In genomic region chr1:227919916-227920315, GRCh38 we compare ENCODE assay signal across 20 cellular contexts. TPM values are rescaled to one million over a fixed set of nuclear protein-coding genes. Genes with fewer than 3 reads are reported as not detected.
DNase-seq lines count a peak whose midpoint lies in the region; ATAC-seq and TF ChIP-seq lines count a peak whose summit lies in the region.
"Had no signal": no experiment of that assay in that cellular context is flagged by ENCODE, and none has a peak within 500 bp of the region (broad histone marks: within the 10 kb centered on the region; RNA-seq: fewer than 3 reads in every experiment).

No MANE protein-coding gene starts in this region.

- no peaks in the 10 kb centered on the region for H3K9me3 Mint-ChIP-seq in WTC11
- H3K9me3 Mint-ChIP-seq: activated naive CD4-positive, alpha-beta T cell treated with anti-CD3 and anti-CD28 coated beads for 36 hours; natural killer cell treated with Interleukin-12 subunit alpha and Interleukin-12 subunit beta and Interleukin-15 and Interleukin-18, amount 100 ng/mL, for 72 hours had no signal

- H3F3A ChIP-seq in SK-N-SH (replicated peaks; ENCODE audit: insufficient read depth) (no peaks in the 10 kb centered on the region), smooth muscle cell (ENCODE audit: low read depth) (no peaks in the 10 kb centered on the region)

- H3K9me3 ChIP-seq in SK-N-SH (no peaks in the 10 kb centered on the region), smooth muscle cell (replicated peaks; ENCODE audit: low read depth) (no peaks in the 10 kb centered on the region), gastrocnemius medialis (no peaks in the 10 kb centered on the region)
- no peaks in the 10 kb centered on the region for H3K9me3 ChIP-seq in effector memory CD4-positive, alpha-beta T cell (ENCODE audit: control insufficient read depth, low read length)
- H3K9me3 ChIP-seq: sigmoid colon, tibial artery had no signal

- H3K4me3 ChIP-seq in SK-N-SH (ENCODE audit: low read depth in 2 of 2, low read length in 1 of 2) (no peak overlapping the region), smooth muscle cell (no peak overlapping the region), gastrocnemius medialis (no peak overlapping the region)
- no peak overlapping the region for H3K4me3 ChIP-seq in effector memory CD4-positive, alpha-beta T cell (ENCODE audit: insufficient read depth, low read depth, low read length, poor library complexity, severe bottlenecking)
- H3K4me3 ChIP-seq: GM23248, sigmoid colon, tibial artery had no signal

- POLR2A ChIA-PET in SK-N-SH (lab: Yijun Ruan, JAX) (no interaction called here), WTC11 (lab: Charles Lee) (no interaction called here)

- TF ChIP-seq RAD21 in SK-N-SH (IDR thresholded peaks at IDR 0.05; ENCODE audit: low read length) = no peak; the same call in 1 of the 2 replicates

- no peaks in the 10 kb centered on the region for H3K36me3 Mint-ChIP-seq in WTC11
- H3K36me3 Mint-ChIP-seq: natural killer cell treated with Interleukin-12 subunit alpha and Interleukin-12 subunit beta and Interleukin-15 and Interleukin-18, amount 100 ng/mL, for 72 hours had no signal

- TF ChIP-seq CTCF in SK-N-SH (IDR thresholded peaks at IDR 0.05) = no peak
- TF ChIP-seq CTCF in WTC11 (IDR thresholded peaks at IDR 0.05) = no peak
- no peak for TF ChIP-seq CTCF in smooth muscle cell (IDR thresholded peaks at IDR 0.05; ENCODE audit: borderline replicate concordance, insufficient read depth, poor library complexity, severe bottlenecking)
- no peak for TF ChIP-seq CTCF in gastrocnemius medialis (IDR thresholded peaks at IDR 0.05 in 4 of 5, conservative IDR thresholded peaks at IDR 0.05 in 1 of 5)

- DNase-seq in SK-N-SH = peak; percentile 87
- peak; percentile 52 for DNase-seq in WTC11 (ENCODE audit: low spot score)
- peak; percentile 25 for DNase-seq in inferior parietal cortex (ENCODE audit: extremely low spot score)
- DNase-seq in smooth muscle cell (lab: John Stamatoyannopoulos, UW; ENCODE audit: unreplicated experiment) = no peak
- DNase-seq in NCI-H1105 treated with DMSO at 0.1 percent for 48 hours (lab: John Stamatoyannopoulos, UW) = no peak
- no peak for DNase-seq in gastrocnemius medialis
- no peak for DNase-seq in effector memory CD4-positive, alpha-beta T cell
- DNase-seq: activated naive CD4-positive, alpha-beta T cell treated with anti-CD3 and anti-CD28 coated beads for 36 hours; GM23248; mammary epithelial cell; NCI-H187; NCI-H526; sigmoid colon; stimulated activated CD4-positive, alpha-beta T cell treated with anti-CD3 and anti-CD28 coated beads, Interleukin-4, amount 100 ng/mL, for 4 hours; tibial artery had no signal

- CTCF ChIA-PET in SK-N-SH (lab: Yijun Ruan, JAX) (interaction anchor here (1.4 kb wide), 1 partner anchor 13 kb away, joined by 3 read pairs; no protein-coding TSS in a partner anchor), WTC11 (lab: Charles Lee) (interaction anchor here (1.0 to 1.5 kb wide), 5 partner anchors 22 to 131 kb away, joined by 3 to 10 read pairs (median 4); partner anchors contain the start of gene WNT9A)

- ATAC-seq in SK-N-SH treated with all-trans-retinoic acid at 6 μM for 48 hours (no peak), WTC11 (peak; percentile 74), gastrocnemius medialis (no peak)
- ATAC-seq: natural killer cell treated with Interleukin-12 subunit alpha and Interleukin-12 subunit beta and Interleukin-15 and Interleukin-18, amount 100 ng/mL, for 72 hours; Panc1 had no signal

- H4K20me1 ChIP-seq in SK-N-SH (ENCODE audit: insufficient read depth) = no peaks in the 10 kb centered on the region
- H4K20me1 ChIP-seq in smooth muscle cell (ENCODE audit: low read depth) = no peaks in the 10 kb centered on the region

- H3K9ac ChIP-seq in SK-N-SH (no peak overlapping the region), smooth muscle cell (ENCODE audit: low read depth) (no peak overlapping the region)
- H3K9ac ChIP-seq: GM23248 had no signal

- H3K27me3 Mint-ChIP-seq in WTC11 (ENCODE audit: low read depth) = no peaks in the 10 kb centered on the region

- H3K4me1 ChIP-seq in SK-N-SH (ENCODE audit: control insufficient read depth in 1 of 2, insufficient read depth in 2 of 2, low read depth in 1 of 2, low read length in 1 of 2) (peaks cover 0 to 11% of the 10 kb centered on the region in 2 experiments; a peak in 1 of 4 replicates), smooth muscle cell (ENCODE audit: low read depth) (peaks cover 23% of the 10 kb centered on the region), gastrocnemius medialis (no peaks in the 10 kb centered on the region)
- H3K4me1 ChIP-seq in effector memory CD4-positive, alpha-beta T cell (ENCODE audit: control insufficient read depth, insufficient read depth, low read length, poor library complexity, severe bottlenecking) = no peaks in the 10 kb centered on the region

- 34% methylated on average over 5 of the region's 12 CpGs for WGBS in SK-N-SH (ENCODE audit: low lambda C conversion rate)
- 27% methylated on average over 12 of the region's 12 CpGs for WGBS in smooth muscle cell (ENCODE audit: low lambda C conversion rate)

- H3K4me3 Mint-ChIP-seq in WTC11 = no peak overlapping the region
- H3K4me3 Mint-ChIP-seq: activated naive CD4-positive, alpha-beta T cell treated with anti-CD3 and anti-CD28 coated beads for 36 hours; natural killer cell treated with Interleukin-12 subunit alpha and Interleukin-12 subunit beta and Interleukin-15 and Interleukin-18, amount 100 ng/mL, for 72 hours had no signal

- no peaks in the 10 kb centered on the region for H3K79me2 ChIP-seq in SK-N-SH (ENCODE audit: insufficient read depth)
- no peaks in the 10 kb centered on the region for H3K79me2 ChIP-seq in smooth muscle cell (ENCODE audit: low read depth)

- in situ Hi-C loops in gastrocnemius medialis (cut with MboI; ENCODE audit: low sequenced_read_pairs in 4 of 4) = no loop called here

- peaks cover 11% of the 10 kb centered on the region for H3K4me1 Mint-ChIP-seq in WTC11

- intact Hi-C loops in gastrocnemius medialis (cut with DNase I; ENCODE audit: low total_unique reads) = no loop called here

- H2AFZ ChIP-seq in SK-N-SH (ENCODE audit: low read depth) (no peak overlapping the region), smooth muscle cell (ENCODE audit: low read depth) (peak overlapping the region; percentile 77)
- H2AFZ ChIP-seq: GM23248 had no signal

- H3K27me3 ChIP-seq in SK-N-SH (ENCODE audit: insufficient read depth) = no peaks in the 10 kb centered on the region
- H3K27me3 ChIP-seq in smooth muscle cell (ENCODE audit: low read depth) = no peaks in the 10 kb centered on the region
- H3K27me3 ChIP-seq in gastrocnemius medialis = no peaks in the 10 kb centered on the region
- no peaks in the 10 kb centered on the region for H3K27me3 ChIP-seq in effector memory CD4-positive, alpha-beta T cell (replicated peaks; ENCODE audit: control insufficient read depth, insufficient read depth, low read length, poor library complexity, severe bottlenecking)
- H3K27me3 ChIP-seq: sigmoid colon had no signal

- TF ChIP-seq POLR2A in gastrocnemius medialis (IDR thresholded peaks at IDR 0.05) = no peak

- no peaks in the 10 kb centered on the region for H3K9me2 ChIP-seq in SK-N-SH

- no peak for TF ChIP-seq EP300 in SK-N-SH (IDR thresholded peaks at IDR 0.05; ENCODE audit: borderline replicate concordance in 1 of 2, low read depth in 1 of 2, low read length in 1 of 2)

- H3K36me3 ChIP-seq in SK-N-SH (replicated peaks in 1 of 2; ENCODE audit: control insufficient read depth in 1 of 2, insufficient read depth in 2 of 2, low read length in 1 of 2) = no peaks in the 10 kb centered on the region
- no peaks in the 10 kb centered on the region for H3K36me3 ChIP-seq in smooth muscle cell (ENCODE audit: low read depth)
- H3K36me3 ChIP-seq in gastrocnemius medialis = peaks cover 0 to 11% of the 10 kb centered on the region in 2 donors
- H3K36me3 ChIP-seq in effector memory CD4-positive, alpha-beta T cell (ENCODE audit: control insufficient read depth, insufficient read depth, low read length) = no peaks in the 10 kb centered on the region

- H3K4me2 ChIP-seq in SK-N-SH = no peak overlapping the region
- H3K4me2 ChIP-seq in smooth muscle cell = peak overlapping the region; percentile 61

- H3K27ac ChIP-seq in SK-N-SH (ENCODE audit: low read depth in 2 of 2, low read length in 1 of 2) (no peak overlapping the region), smooth muscle cell (ENCODE audit: low read depth) (no peak overlapping the region), gastrocnemius medialis (no peak overlapping the region)
- no peak overlapping the region for H3K27ac ChIP-seq in effector memory CD4-positive, alpha-beta T cell (ENCODE audit: insufficient read depth, low read length, poor library complexity, severe bottlenecking)
- H3K27ac ChIP-seq: C4-2B, GM23248, sigmoid colon, tibial artery had no signal

- peak overlapping the region; percentile 73 for H3K27ac Mint-ChIP-seq in WTC11
- H3K27ac Mint-ChIP-seq: activated naive CD4-positive, alpha-beta T cell treated with anti-CD3 and anti-CD28 coated beads for 36 hours; natural killer cell treated with Interleukin-12 subunit alpha and Interleukin-12 subunit beta and Interleukin-15 and Interleukin-18, amount 100 ng/mL, for 72 hours had no signal

TF ChIP-seq in SK-N-SH, 30 proteins besides CTCF, POLR2A, EP300 and RAD21 (continues in another document):
- TF ChIP-seq MEF2A (IDR thresholded peaks at IDR 0.05; ENCODE audit: borderline replicate concordance, low read depth) (no peak), MXI1 (IDR thresholded peaks at IDR 0.05; ENCODE audit: low read depth, low read length) (peak; percentile 57; the same call in 1 of the 2 replicates), RFX5 (IDR thresholded peaks at IDR 0.05; ENCODE audit: low read length) (no peak), GABPA (IDR thresholded peaks at IDR 0.05; ENCODE audit: low read depth) (no peak)

TF ChIP-seq in SK-N-SH treated with all-trans-retinoic acid at 6 μM for 48 hours, 23 proteins besides CTCF, POLR2A, EP300 and RAD21 (continues in another document):
- TF ChIP-seq ZNF8 (CRISPR knock-in tag; IDR thresholded peaks at IDR 0.05) (no peak), CSDC2 (CRISPR knock-in tag; IDR thresholded peaks at IDR 0.05) (no peak), ARNTL (CRISPR knock-in tag; IDR thresholded peaks at IDR 0.05; ENCODE audit: borderline replicate concordance, low read depth) (no peak)

TF ChIP-seq in WTC11, 78 proteins besides CTCF, POLR2A, EP300 and RAD21 (continues in another document):
- TF ChIP-seq FOXK1 (CRISPR knock-in tag; IDR thresholded peaks at IDR 0.05) = no peak

RNA-seq across cellular contexts. Expression of gene WNT9A, which starts 27.8 kb away (rescaled TPM):
- 0.31 and 0.36 TPM in 2 replicates for polyA plus RNA-seq in SK-N-SH (2012; rRNA removed)
- polyA plus RNA-seq in SK-N-SH (2012; cell fraction: cytosol; rRNA removed) = 0.26 and 0.31 TPM in 2 replicates
- polyA plus RNA-seq in SK-N-SH (2012; cell fraction: nucleus; rRNA removed) = 0.50 and 0.67 TPM in 2 replicates
- total RNA-seq in WTC11 (2021) = 1.1 to 1.5 TPM (median 1.3 TPM) in 3 replicates
- total RNA-seq in smooth muscle cell = 1.1 and 2.6 TPM in 2 replicates
- polyA plus RNA-seq in smooth muscle cell = 0.03 and 0.76 TPM in 2 replicates
- total RNA-seq in gastrocnemius medialis = 10 to 100 TPM in 3 of 4 donors, 1 to 10 TPM in 1; 6.8 to 29.4 (median 15.5) TPM
- total RNA-seq: activated naive CD4-positive, alpha-beta T cell treated with anti-CD3 and anti-CD28 coated beads for 36 hours; HT-29 had no signal

Comparison
In these comparisons a context has a peak if more than half of its experiments do, and no peak if none do; other contexts are left out.
1. DNase-seq: peak in SK-N-SH (single experiment), WTC11 (single experiment) and inferior parietal cortex (single experiment); none in smooth muscle cell (single experiment), NCI-H1105 treated with DMSO at 0.1 percent for 48 hours (single experiment), gastrocnemius medialis (0 of 2) and effector memory CD4-positive, alpha-beta T cell (0 of 3).
2. Of the 6 proteins assayed by ChIP-seq in both WTC11 and SK-N-SH: peak only in WTC11: USF2; only in SK-N-SH: none; in both: none; in neither: 5.